8 cellular contexts compared by ENCODE assay signal in the genomic region with DNA sequence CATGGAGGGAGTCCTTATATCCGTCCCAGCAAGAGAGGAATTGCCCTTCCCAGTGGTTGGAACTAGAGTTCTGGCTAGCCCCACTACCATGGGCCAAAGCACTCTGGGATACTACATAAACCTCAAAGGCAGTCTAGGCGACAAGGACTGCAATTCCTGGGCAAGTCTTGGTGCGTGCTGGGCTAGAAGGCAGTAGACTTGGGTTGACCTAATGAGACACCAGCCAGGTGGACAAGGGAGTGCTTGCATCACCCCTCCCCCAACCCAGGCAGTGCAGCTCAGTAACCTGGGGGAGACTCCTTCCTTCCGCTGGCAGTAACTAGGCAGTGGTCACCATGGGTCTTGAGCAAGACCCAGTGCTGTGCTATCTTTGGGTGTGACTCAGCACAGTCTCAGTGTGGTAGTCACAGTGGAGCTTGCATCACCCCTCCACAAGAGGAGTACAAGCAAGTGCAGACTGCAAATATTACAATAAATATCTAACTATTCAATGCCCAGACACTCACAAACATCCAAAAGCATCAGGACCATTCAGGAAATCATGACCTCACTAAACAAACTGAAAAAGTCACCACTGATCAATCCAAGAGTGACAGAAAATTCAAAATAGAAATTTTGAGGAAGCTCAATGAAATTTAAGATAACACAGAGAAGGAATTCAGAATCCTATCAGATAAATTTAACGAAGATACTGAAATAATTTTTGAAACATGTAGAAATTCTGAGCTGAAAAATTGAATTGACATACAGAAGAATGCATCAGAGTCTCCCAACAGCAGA.
DNase-seq lines count a peak whose midpoint lies in the region; ATAC-seq and TF ChIP-seq lines count a peak whose summit lies in the region.

No MANE protein-coding gene starts in this region.

- ATAC-seq in HG03439 (IDR thresholded peaks at IDR 0.05; ENCODE audit: unreplicated experiment) (peak; percentile 55), WTC11 (peak; percentile 69), left lung (peak; percentile 97)

- no peaks in the 10 kb centered on the region for H3K36me3 ChIP-seq in left lung

- CTCF ChIA-PET in WTC11 (lab: Charles Lee) (no interaction called here), HEK293T (lab: Yijun Ruan, JAX) (no interaction called here)

- no peak overlapping the region for H3K27ac Mint-ChIP-seq in WTC11

- POLR2A ChIA-PET in WTC11 (lab: Charles Lee) = no interaction called here
- POLR2A ChIA-PET in HEK293T (lab: Yijun Ruan, JAX) = no interaction called here

- no peaks in the 10 kb centered on the region for H3K4me1 Mint-ChIP-seq in WTC11

- peaks cover 0 to 4% of the 10 kb centered on the region in 2 donors for H3K9me3 ChIP-seq in left lung

- H3K27me3 ChIP-seq in left lung = no peaks in the 10 kb centered on the region

- H3K9me3 Mint-ChIP-seq in WTC11 = peaks cover 17% of the 10 kb centered on the region

- H3K4me3 ChIP-seq in left lung = no peak overlapping the region

- H3K27me3 Mint-ChIP-seq in WTC11 (ENCODE audit: low read depth) = no peaks in the 10 kb centered on the region

- H3K4me1 ChIP-seq in left lung = peaks cover 0 to 13% of the 10 kb centered on the region in 2 donors

- H3K36me3 Mint-ChIP-seq in WTC11 = no peaks in the 10 kb centered on the region

- DNase-seq in Ammon's horn (ENCODE audit: low spot score) (peak; percentile 47), GM20000 (ENCODE audit: low spot score) (peak; percentile 28), WTC11 (ENCODE audit: low spot score) (no peak), left lung (peak; percentile 79 to 81), HEK293T (ENCODE audit: extremely low spot score) (no peak)
- DNase-seq in activated T-cell treated with anti-CD3 and anti-CD28 coated beads, Interleukin-2, amount 50 U/mL, for 1 hour = no peak
- DNase-seq in activated effector memory CD4-positive, alpha-beta T cell treated with Interleukin-2 at 50 U/mL for 16 hours = no peak

- no peak overlapping the region for H3K4me3 Mint-ChIP-seq in WTC11

- TF ChIP-seq CTCF in GM20000 (IDR thresholded peaks at IDR 0.05; ENCODE audit: extremely low read depth, missing control alignments) = no peak
- no peak for TF ChIP-seq CTCF in WTC11 (IDR thresholded peaks at IDR 0.05)
- TF ChIP-seq CTCF in left lung (IDR thresholded peaks at IDR 0.05) = no peak

- intact Hi-C loops in left lung (cut with DNase I) = no loop called here

- peak overlapping the region in 1 of 2 donors; percentile 80 for H3K27ac ChIP-seq in left lung

TF ChIP-seq in WTC11, 78 proteins besides CTCF, POLR2A, EP300 and RAD21:
- TF ChIP-seq TP53 (CRISPR knock-in tag; IDR thresholded peaks at IDR 0.05) = no peak
- TF ChIP-seq, protein P1, sequence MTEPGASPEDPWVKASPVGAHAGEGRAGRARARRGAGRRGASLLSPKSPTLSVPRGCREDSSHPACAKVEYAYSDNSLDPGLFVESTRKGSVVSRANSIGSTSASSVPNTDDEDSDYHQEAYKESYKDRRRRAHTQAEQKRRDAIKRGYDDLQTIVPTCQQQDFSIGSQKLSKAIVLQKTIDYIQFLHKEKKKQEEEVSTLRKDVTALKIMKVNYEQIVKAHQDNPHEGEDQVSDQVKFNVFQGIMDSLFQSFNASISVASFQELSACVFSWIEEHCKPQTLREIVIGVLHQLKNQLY (CRISPR knock-in tag; IDR thresholded peaks at IDR 0.05) = no peak
- peak; percentile 78; the same call in 1 of the 2 replicates for TF ChIP-seq GABPB1 (CRISPR knock-in tag; IDR thresholded peaks at IDR 0.05)
- TF ChIP-seq CBFB (CRISPR knock-in tag; IDR thresholded peaks at IDR 0.05; ENCODE audit: low read depth) = no peak
- TF ChIP-seq FOXK1 (CRISPR knock-in tag; IDR thresholded peaks at IDR 0.05) = no peak
- TF ChIP-seq FOXJ3 (CRISPR knock-in tag; IDR thresholded peaks at IDR 0.05; ENCODE audit: borderline replicate concordance) = no peak

TF ChIP-seq in HEK293T, 16 proteins besides CTCF, POLR2A, EP300 and RAD21:
- TF ChIP-seq, protein P2, sequence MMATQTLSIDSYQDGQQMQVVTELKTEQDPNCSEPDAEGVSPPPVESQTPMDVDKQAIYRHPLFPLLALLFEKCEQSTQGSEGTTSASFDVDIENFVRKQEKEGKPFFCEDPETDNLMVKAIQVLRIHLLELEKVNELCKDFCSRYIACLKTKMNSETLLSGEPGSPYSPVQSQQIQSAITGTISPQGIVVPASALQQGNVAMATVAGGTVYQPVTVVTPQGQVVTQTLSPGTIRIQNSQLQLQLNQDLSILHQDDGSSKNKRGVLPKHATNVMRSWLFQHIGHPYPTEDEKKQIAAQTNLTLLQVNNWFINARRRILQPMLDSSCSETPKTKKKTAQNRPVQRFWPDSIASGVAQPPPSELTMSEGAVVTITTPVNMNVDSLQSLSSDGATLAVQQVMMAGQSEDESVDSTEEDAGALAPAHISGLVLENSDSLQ (IDR thresholded peaks at IDR 0.05) = no peak
- TF ChIP-seq ZNF384 (IDR thresholded peaks at IDR 0.05) = no peak
- no peak for TF ChIP-seq TARDBP (IDR thresholded peaks at IDR 0.05)

Comparison
In these comparisons a context has a peak if more than half of its experiments do, and no peak if none do; other contexts are left out.
1. DNase-seq: peak in Ammon's horn (single experiment), GM20000 (single experiment) and left lung (2 of 2); none in WTC11 (single experiment), activated T-cell treated with anti-CD3 and anti-CD28 coated beads, Interleukin-2, amount 50 U/mL, for 1 hour (single experiment), HEK293T (single experiment) and activated effector memory CD4-positive, alpha-beta T cell treated with Interleukin-2 at 50 U/mL for 16 hours (single experiment).
2. Peak in every context shown above with its lines, with median percentiles within 50 percentile points of each other: ATAC-seq.